8 cellular contexts compared by ENCODE assay signal in the genomic region with DNA sequence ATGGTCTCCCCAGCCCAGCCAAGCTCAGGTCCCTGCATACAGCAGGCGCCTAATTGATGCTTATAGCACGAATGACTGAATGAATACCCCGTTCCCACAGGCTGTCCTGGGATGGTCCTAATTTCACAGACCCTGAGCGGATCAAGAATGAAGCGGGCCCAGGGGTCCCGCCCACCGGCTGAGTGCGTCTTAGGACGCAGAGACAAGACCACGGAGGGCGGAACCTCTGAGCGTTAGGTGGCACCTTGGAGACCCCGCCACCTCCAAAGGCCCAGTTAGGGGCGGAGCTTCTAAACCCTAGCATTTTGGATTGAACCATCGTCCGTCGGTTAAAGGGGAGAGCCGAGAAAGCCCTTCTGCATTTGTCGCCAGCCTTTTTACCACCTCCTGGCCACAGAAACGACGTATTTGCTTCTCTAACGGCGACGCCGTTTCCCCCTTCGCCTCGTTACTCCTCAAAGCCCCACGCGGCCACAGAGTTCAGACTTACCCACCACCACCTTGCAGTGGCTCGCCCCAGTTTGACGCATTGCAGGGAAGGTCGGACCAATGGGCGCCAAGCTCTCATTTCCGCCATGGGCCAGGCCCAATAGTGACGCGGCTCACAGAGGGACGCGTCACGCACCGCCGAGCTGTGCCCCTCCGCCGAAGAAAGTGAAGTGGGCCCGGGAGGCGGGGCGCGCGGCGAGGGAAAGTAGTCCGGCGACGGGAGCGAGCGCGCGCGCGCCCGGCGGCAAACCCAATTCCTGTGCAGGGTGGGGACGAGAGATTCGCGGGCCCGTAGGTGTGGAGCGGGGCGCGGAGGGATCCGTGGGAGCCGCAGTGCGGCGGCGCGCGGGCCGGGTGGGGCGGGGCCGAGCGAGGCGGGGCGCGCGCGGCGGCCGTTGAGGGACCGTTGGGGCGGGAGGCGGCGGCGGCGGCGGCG. TPM values are rescaled to one million over a fixed set of nuclear protein-coding genes. Genes with fewer than 3 reads are reported as not detected.
DNase-seq lines count a peak whose midpoint lies in the region; ATAC-seq and TF ChIP-seq lines count a peak whose summit lies in the region.

No MANE protein-coding gene starts in this region.

- CTCF ChIA-PET in GM10248 (lab: Yijun Ruan, JAX): interaction anchor here (0.6 to 7.1 kb wide), 11 partner anchors 12 to 594 kb away, joined by 3 to 68 read pairs (median 5); a partner anchor contains a TSS

- H3K9me3 Mint-ChIP-seq in activated naive CD8-positive, alpha-beta T cell treated with anti-CD3 and anti-CD28 coated beads for 36 hours: peaks cover 11% of the 10 kb centered on the region
- H3K9me3 Mint-ChIP-seq in osteocyte (ENCODE audit: unreplicated experiment): peaks cover 10% of the 10 kb centered on the region

- peak overlapping the region; percentile 99 for H3K27ac ChIP-seq in thymus (ENCODE audit: low read depth)

- intact Hi-C loops in Right ventricle myocardium inferior (cut with DNase I): no loop called here

- POLR2A ChIA-PET in GM10248 (lab: Yijun Ruan, JAX): interaction anchor here (0.6 to 1.3 kb wide), 3 partner anchors 17 to 592 kb away, joined by 3 read pairs; no protein-coding TSS in a partner anchor

- peak overlapping the region; percentile 96 for H3K4me3 Mint-ChIP-seq in activated naive CD8-positive, alpha-beta T cell treated with anti-CD3 and anti-CD28 coated beads for 36 hours
- H3K4me3 Mint-ChIP-seq in osteocyte (ENCODE audit: unreplicated experiment): peak overlapping the region; percentile 98

- no peaks in the 10 kb centered on the region for H3K9me3 ChIP-seq in thymus (ENCODE audit: control insufficient read depth)

- H3K4me3 ChIP-seq in thymus (ENCODE audit: low read length): peak overlapping the region; percentile 97

- peaks cover 9% of the 10 kb centered on the region for H3K36me3 ChIP-seq in thymus (ENCODE audit: control insufficient read depth, insufficient read depth)

- peak overlapping the region; percentile 100 for H3K27ac Mint-ChIP-seq in activated naive CD8-positive, alpha-beta T cell treated with anti-CD3 and anti-CD28 coated beads for 36 hours
- peak overlapping the region; percentile 100 for H3K27ac Mint-ChIP-seq in osteocyte (ENCODE audit: unreplicated experiment)

- TF ChIP-seq CTCF in GM10248 (IDR thresholded peaks at IDR 0.05; ENCODE audit: control extremely low read depth, extremely low read depth, low read depth, missing control alignments) (no peak), osteocyte (IDR thresholded peaks at IDR 0.05) (no peak)

- peaks cover 23% of the 10 kb centered on the region for H3K4me1 Mint-ChIP-seq in activated naive CD8-positive, alpha-beta T cell treated with anti-CD3 and anti-CD28 coated beads for 36 hours
- peaks cover 35% of the 10 kb centered on the region for H3K4me1 Mint-ChIP-seq in osteocyte (ENCODE audit: unreplicated experiment)

- DNase-seq in GM10248 (ENCODE audit: extremely low spot score) (peak; percentile 94), NCI-H1048 (lab: John Stamatoyannopoulos, UW) (peak; percentile 83), Right ventricle myocardium inferior (ENCODE audit: missing footprints) (peak; percentile 97), osteocyte (ENCODE audit: extremely low spot score, unreplicated experiment) (peak; percentile 99)
- DNase-seq in activated naive CD8-positive, alpha-beta T cell treated with anti-CD3 and anti-CD28 coated beads for 36 hours: peak; percentile 97

- H3K27me3 ChIP-seq in thymus (ENCODE audit: control insufficient read depth, insufficient read depth): no peaks in the 10 kb centered on the region

- no peaks in the 10 kb centered on the region for H3K27me3 Mint-ChIP-seq in activated naive CD8-positive, alpha-beta T cell treated with anti-CD3 and anti-CD28 coated beads for 36 hours
- H3K27me3 Mint-ChIP-seq in osteocyte (ENCODE audit: unreplicated experiment): no peaks in the 10 kb centered on the region

- peaks cover 14% of the 10 kb centered on the region for H3K4me1 ChIP-seq in thymus (ENCODE audit: control insufficient read depth, insufficient read depth, low read length)

- peaks cover 28% of the 10 kb centered on the region for H3K36me3 Mint-ChIP-seq in activated naive CD8-positive, alpha-beta T cell treated with anti-CD3 and anti-CD28 coated beads for 36 hours
- no peaks in the 10 kb centered on the region for H3K36me3 Mint-ChIP-seq in osteocyte (ENCODE audit: unreplicated experiment)

- 1% methylated on average over 93 of the region's 93 CpGs for WGBS in thymus

- ATAC-seq in HG02588 (IDR thresholded peaks at IDR 0.05; ENCODE audit: unreplicated experiment) (peak; percentile 70), SK-N-SH treated with all-trans-retinoic acid at 6 μM for 48 hours (peak; percentile 87), Right ventricle myocardium inferior (peak; percentile 93)

TF ChIP-seq in SK-N-SH treated with all-trans-retinoic acid at 6 μM for 48 hours, 23 proteins besides CTCF, POLR2A, EP300 and RAD21 (continues in another document):
- TF ChIP-seq TOX (CRISPR knock-in tag; IDR thresholded peaks at IDR 0.05; ENCODE audit: borderline replicate concordance): no peak
- peak; percentile 91 for TF ChIP-seq ZFP3 (CRISPR knock-in tag; IDR thresholded peaks at IDR 0.05)
- TF ChIP-seq, protein P1, sequence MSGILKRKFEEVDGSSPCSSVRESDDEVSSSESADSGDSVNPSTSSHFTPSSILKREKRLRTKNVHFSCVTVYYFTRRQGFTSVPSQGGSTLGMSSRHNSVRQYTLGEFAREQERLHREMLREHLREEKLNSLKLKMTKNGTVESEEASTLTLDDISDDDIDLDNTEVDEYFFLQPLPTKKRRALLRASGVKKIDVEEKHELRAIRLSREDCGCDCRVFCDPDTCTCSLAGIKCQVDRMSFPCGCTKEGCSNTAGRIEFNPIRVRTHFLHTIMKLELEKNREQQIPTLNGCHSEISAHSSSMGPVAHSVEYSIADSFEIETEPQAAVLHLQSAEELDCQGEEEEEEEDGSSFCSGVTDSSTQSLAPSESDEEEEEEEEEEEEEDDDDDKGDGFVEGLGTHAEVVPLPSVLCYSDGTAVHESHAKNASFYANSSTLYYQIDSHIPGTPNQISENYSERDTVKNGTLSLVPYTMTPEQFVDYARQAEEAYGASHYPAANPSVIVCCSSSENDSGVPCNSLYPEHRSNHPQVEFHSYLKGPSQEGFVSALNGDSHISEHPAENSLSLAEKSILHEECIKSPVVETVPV (CRISPR knock-in tag; IDR thresholded peaks at IDR 0.05): no peak
- TF ChIP-seq GLIS3 (CRISPR knock-in tag; IDR thresholded peaks at IDR 0.05): peak; percentile 84; the same call in 1 of the 2 replicates
- peak; percentile 54; the same call in 1 of the 2 replicates for TF ChIP-seq ZFP30 (CRISPR knock-in tag; IDR thresholded peaks at IDR 0.05)
- TF ChIP-seq BACH2 (CRISPR knock-in tag; IDR thresholded peaks at IDR 0.05; ENCODE audit: borderline replicate concordance): peak; percentile 97
- TF ChIP-seq ISL1 (CRISPR knock-in tag; IDR thresholded peaks at IDR 0.05): peak; percentile 37; the same call in 1 of the 2 replicates
- peak; percentile 93 for TF ChIP-seq OSR1 (CRISPR knock-in tag; IDR thresholded peaks at IDR 0.05)
- no peak for TF ChIP-seq TCF4 (CRISPR knock-in tag; IDR thresholded peaks at IDR 0.05; ENCODE audit: borderline replicate concordance)
- peak; percentile 71; the same call in 1 of the 2 replicates for TF ChIP-seq ESRRG (CRISPR knock-in tag; IDR thresholded peaks at IDR 0.05)
- TF ChIP-seq ZC3H10 (CRISPR knock-in tag; IDR thresholded peaks at IDR 0.05): peak; percentile 75
- TF ChIP-seq SNAI2 (CRISPR knock-in tag; IDR thresholded peaks at IDR 0.05): peak; percentile 97
- TF ChIP-seq PPARA (CRISPR knock-in tag; IDR thresholded peaks at IDR 0.05; ENCODE audit: borderline replicate concordance): peak; percentile 84; the same call in 1 of the 2 replicates
- peak; percentile 72; the same call in 1 of the 2 replicates for TF ChIP-seq ZNF8 (CRISPR knock-in tag; IDR thresholded peaks at IDR 0.05)
- TF ChIP-seq, protein P2, sequence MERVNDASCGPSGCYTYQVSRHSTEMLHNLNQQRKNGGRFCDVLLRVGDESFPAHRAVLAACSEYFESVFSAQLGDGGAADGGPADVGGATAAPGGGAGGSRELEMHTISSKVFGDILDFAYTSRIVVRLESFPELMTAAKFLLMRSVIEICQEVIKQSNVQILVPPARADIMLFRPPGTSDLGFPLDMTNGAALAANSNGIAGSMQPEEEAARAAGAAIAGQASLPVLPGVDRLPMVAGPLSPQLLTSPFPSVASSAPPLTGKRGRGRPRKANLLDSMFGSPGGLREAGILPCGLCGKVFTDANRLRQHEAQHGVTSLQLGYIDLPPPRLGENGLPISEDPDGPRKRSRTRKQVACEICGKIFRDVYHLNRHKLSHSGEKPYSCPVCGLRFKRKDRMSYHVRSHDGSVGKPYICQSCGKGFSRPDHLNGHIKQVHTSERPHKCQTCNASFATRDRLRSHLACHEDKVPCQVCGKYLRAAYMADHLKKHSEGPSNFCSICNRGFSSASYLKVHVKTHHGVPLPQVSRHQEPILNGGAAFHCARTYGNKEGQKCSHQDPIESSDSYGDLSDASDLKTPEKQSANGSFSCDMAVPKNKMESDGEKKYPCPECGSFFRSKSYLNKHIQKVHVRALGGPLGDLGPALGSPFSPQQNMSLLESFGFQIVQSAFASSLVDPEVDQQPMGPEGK (CRISPR knock-in tag; IDR thresholded peaks at IDR 0.05; ENCODE audit: borderline replicate concordance): peak; percentile 38; the same call in 1 of the 2 replicates
- peak; percentile 63; the same call in 1 of the 2 replicates for TF ChIP-seq RARB (CRISPR knock-in tag; IDR thresholded peaks at IDR 0.05)
- TF ChIP-seq ZNF565 (CRISPR knock-in tag; conservative IDR thresholded peaks at IDR 0.05; ENCODE audit: low read depth): peak; percentile 94

RNA-seq across cellular contexts. Expression of a gene that starts 0.5 kb away (rescaled TPM):
- 100 to 1,000 TPM; 567 TPM for total RNA-seq in activated naive CD8-positive, alpha-beta T cell treated with anti-CD3 and anti-CD28 coated beads for 36 hours
- total RNA-seq in Right ventricle myocardium inferior (378 TPM), osteocyte (167 and 168 TPM in 2 replicates)
- polyA plus RNA-seq in thymus: 167 TPM

RNA-seq across cellular contexts. Expression of a gene that starts 24.2 kb away (rescaled TPM):
- 10 to 100 TPM; 43.9 to 46.7 TPM for total RNA-seq in activated naive CD8-positive, alpha-beta T cell treated with anti-CD3 and anti-CD28 coated beads for 36 hours
- total RNA-seq in Right ventricle myocardium inferior (3.8 TPM), osteocyte (0.31 and 0.38 TPM in 2 replicates)
- polyA plus RNA-seq in thymus: 7.8 TPM

RNA-seq across cellular contexts. Expression of a gene that starts 35.3 kb away (rescaled TPM):
- 10 to 100 TPM; 20.4 to 21.3 TPM for total RNA-seq in activated naive CD8-positive, alpha-beta T cell treated with anti-CD3 and anti-CD28 coated beads for 36 hours
- not detected for total RNA-seq in Right ventricle myocardium inferior
- not detected in 2 replicates for total RNA-seq in osteocyte
- not detected for polyA plus RNA-seq in thymus

Comparison
In these comparisons a context has a peak if more than half of its experiments do, and no peak if none do; other contexts are left out.
1. Peak in every context shown above with its lines: DNase-seq, ATAC-seq, H3K4me3 ChIP-seq and H3K27ac ChIP-seq.